Comparison of ENCODE assay signal across 35 cellular contexts in the genomic region with DNA sequence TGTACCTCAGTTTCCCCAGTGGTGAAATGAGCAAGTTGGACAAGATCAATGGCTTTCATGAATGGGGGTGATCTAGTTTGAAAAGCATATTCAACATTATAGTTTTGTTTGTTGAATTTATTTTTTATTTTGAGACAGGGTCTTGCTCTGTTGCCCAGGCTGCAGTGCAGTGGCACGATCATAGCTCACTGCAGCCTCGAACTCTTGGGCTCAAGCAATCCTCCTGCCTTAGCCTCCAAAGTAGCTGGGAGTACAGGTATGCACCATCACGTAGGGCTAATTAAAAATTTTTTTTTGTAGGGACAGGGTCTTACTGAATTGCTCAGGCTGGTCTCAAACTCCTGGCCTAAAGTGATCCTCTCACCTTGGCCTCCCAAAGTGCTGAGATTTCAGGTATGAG.
"Had no signal": no experiment of that assay in that cellular context is flagged by ENCODE, and none has a peak within 500 bp of the region (broad histone marks: within the 10 kb centered on the region; RNA-seq: fewer than 3 reads in every experiment).

No MANE protein-coding gene starts in this region.

- DNase-seq: Karpas-422, Kasumi-1, MG63, MM.1S, MV-4-11, NCI-H1048, NCI-H1092, NCI-H1092 treated with DMSO at 0.1 percent for 48 hours, NCI-H1105, NCI-H1105 treated with DMSO at 0.1 percent for 48 hours, NCI-H1417, NCI-H1417 treated with DMSO at 0.1 percent for 48 hours, NCI-H1436, NCI-H1436 treated with DMSO at 0.1 percent for 48 hours, NCI-H146, NCI-H1694, NCI-H1694 treated with DMSO at 0.1 percent for 48 hours, NCI-H187, NCI-H187 treated with DMSO at 0.1 percent for 48 hours, NCI-H1930, NCI-H2029, NCI-H2029 treated with DMSO at 0.1 percent for 48 hours, NCI-H2081, NCI-H2081 treated with DMSO at 0.1 percent for 48 hours, NCI-H2107, NCI-H2171, NCI-H2171 treated with DMSO at 0.1 percent for 48 hours, NCI-H2227 treated with DMSO at 0.1 percent for 48 hours, NCI-H226, NCI-H345, NCI-H446, NCI-H446 treated with DMSO at 0.1 percent for 48 hours, NCI-H510A, NCI-H510A treated with DMSO at 0.1 percent for 48 hours, NCI-H524 had no signal

- H3K36me3 ChIP-seq: MG63 had no signal

- H3K9me3 ChIP-seq: MG63 had no signal

- H3K27me3 ChIP-seq: MG63 had no signal

- H3K4me3 ChIP-seq: MG63 had no signal
